In the genomic region with DNA sequence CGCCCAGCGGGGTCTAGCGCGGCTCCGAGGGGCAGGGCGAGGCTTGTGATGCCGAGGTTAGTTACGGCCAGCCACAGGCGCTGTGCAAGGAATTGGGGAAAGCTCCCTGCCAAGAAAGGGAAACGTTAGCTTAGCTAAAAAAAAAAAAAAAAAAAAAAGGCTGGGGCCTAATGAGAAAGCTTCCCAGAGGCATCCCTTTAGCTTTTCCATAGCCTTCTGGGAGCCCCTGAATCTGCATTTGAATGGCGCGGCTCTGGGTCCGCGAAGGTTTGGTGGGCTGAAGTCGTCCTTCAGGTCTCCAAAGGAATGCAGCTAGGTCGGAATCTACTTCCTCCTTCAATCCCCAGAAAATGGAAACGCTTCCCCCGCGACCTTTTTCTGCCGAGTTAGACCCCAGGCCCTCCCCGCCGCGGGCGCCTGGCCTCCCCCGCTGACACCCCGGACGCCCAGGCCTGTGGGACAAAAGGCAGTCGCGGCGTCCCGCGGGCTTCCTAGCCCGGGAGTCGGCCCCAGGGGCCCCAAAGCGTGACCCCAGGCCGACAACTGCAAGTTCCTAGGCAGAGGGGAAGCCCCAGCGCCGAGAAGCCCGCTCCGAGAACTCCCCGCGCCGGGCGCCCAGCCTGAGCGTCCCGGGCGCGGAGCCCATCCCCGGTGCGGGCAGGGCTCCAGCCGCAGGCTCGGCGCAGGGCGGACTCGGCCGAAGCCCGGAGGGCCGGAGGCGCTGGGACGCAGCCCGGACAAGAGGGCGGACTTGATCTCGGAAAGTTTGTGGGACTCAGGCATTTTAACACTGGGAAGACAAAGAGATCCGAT, we compare ENCODE assay signal across 9 cellular contexts. TPM values are rescaled to one million over a fixed set of nuclear protein-coding genes. Genes with fewer than 3 reads are reported as not detected.
DNase-seq lines count a peak whose midpoint lies in the region; ATAC-seq and TF ChIP-seq lines count a peak whose summit lies in the region.
"Had no signal": no experiment of that assay in that cellular context is flagged by ENCODE, and none has a peak within 500 bp of the region (broad histone marks: within the 10 kb centered on the region; RNA-seq: fewer than 3 reads in every experiment).

No MANE protein-coding gene starts in this region.

- no peak for ATAC-seq in natural killer cell treated with Interleukin-12 subunit alpha and Interleukin-12 subunit beta and Interleukin-15 and Interleukin-18, amount 100 ng/mL, for 72 hours
- ATAC-seq in activated naive CD4-positive, alpha-beta T cell treated with anti-CD3 and anti-CD28 coated beads, Interleukin-2, amount 50 U/mL, for 72 hours: no peak

- peaks cover 39% of the 10 kb centered on the region for H4K20me1 ChIP-seq in neural progenitor cell (ENCODE audit: low read depth)

- peaks cover 82% of the 10 kb centered on the region for H3K79me2 ChIP-seq in neural progenitor cell (ENCODE audit: low read depth)

- H3K36me3 ChIP-seq in neural progenitor cell: peaks cover 7% of the 10 kb centered on the region

- H2AFZ ChIP-seq in neural progenitor cell (replicated peaks): peak overlapping the region; percentile 23

- peak overlapping the region; percentile 73 for H3K9ac ChIP-seq in neural progenitor cell

- H3K27me3 Mint-ChIP-seq in neural progenitor cell (ENCODE audit: insufficient read depth, low read depth): peaks cover 14% of the 10 kb centered on the region
- peaks cover 26 to 29% of the 10 kb centered on the region in 2 donors for H3K27me3 Mint-ChIP-seq in natural killer cell treated with Interleukin-12 subunit alpha and Interleukin-12 subunit beta and Interleukin-15 and Interleukin-18, amount 100 ng/mL, for 72 hours

- no peaks in the 10 kb centered on the region for H3K27me3 ChIP-seq in neural progenitor cell

- peaks cover 31% of the 10 kb centered on the region for H3K4me1 Mint-ChIP-seq in neural progenitor cell
- peaks cover 0 to 5% of the 10 kb centered on the region in 2 donors for H3K4me1 Mint-ChIP-seq in natural killer cell treated with Interleukin-12 subunit alpha and Interleukin-12 subunit beta and Interleukin-15 and Interleukin-18, amount 100 ng/mL, for 72 hours (ENCODE audit: low read depth in 2 of 2)

- H3K27ac Mint-ChIP-seq in neural progenitor cell: peak overlapping the region; percentile 98
- H3K27ac Mint-ChIP-seq in natural killer cell treated with Interleukin-12 subunit alpha and Interleukin-12 subunit beta and Interleukin-15 and Interleukin-18, amount 100 ng/mL, for 72 hours: no peak overlapping the region
- no peak overlapping the region for H3K27ac Mint-ChIP-seq in activated naive CD4-positive, alpha-beta T cell treated with anti-CD3 and anti-CD28 coated beads, Interleukin-2, amount 50 U/mL, for 72 hours

- H3K36me3 Mint-ChIP-seq in neural progenitor cell: peaks cover 11% of the 10 kb centered on the region
- H3K36me3 Mint-ChIP-seq in natural killer cell treated with Interleukin-12 subunit alpha and Interleukin-12 subunit beta and Interleukin-15 and Interleukin-18, amount 100 ng/mL, for 72 hours: peaks cover 5% of the 10 kb centered on the region
- H3K36me3 Mint-ChIP-seq in activated naive CD4-positive, alpha-beta T cell treated with anti-CD3 and anti-CD28 coated beads, Interleukin-2, amount 50 U/mL, for 72 hours: peaks cover 5 to 17% of the 10 kb centered on the region in 2 donors

- H3K4me1 ChIP-seq in neural progenitor cell: peaks cover 24% of the 10 kb centered on the region

- peak overlapping the region; percentile 88 for H3K4me2 ChIP-seq in neural progenitor cell

- H3K9me3 ChIP-seq in neural progenitor cell (ENCODE audit: low read depth): peaks cover 8% of the 10 kb centered on the region

- H3K4me3 ChIP-seq in foreskin fibroblast (ENCODE audit: low read depth in 1 of 2, low read length in 2 of 2): peak overlapping the region; percentile 92 to 97
- H3K4me3 ChIP-seq in neural progenitor cell: peak overlapping the region; percentile 96

- H3K4me3 Mint-ChIP-seq in neural progenitor cell: peak overlapping the region; percentile 100
- no peak overlapping the region for H3K4me3 Mint-ChIP-seq in natural killer cell treated with Interleukin-12 subunit alpha and Interleukin-12 subunit beta and Interleukin-15 and Interleukin-18, amount 100 ng/mL, for 72 hours

- H3K9me3 Mint-ChIP-seq in neural progenitor cell: peaks cover 13% of the 10 kb centered on the region
- H3K9me3 Mint-ChIP-seq in natural killer cell treated with Interleukin-12 subunit alpha and Interleukin-12 subunit beta and Interleukin-15 and Interleukin-18, amount 100 ng/mL, for 72 hours: no peaks in the 10 kb centered on the region
- peaks cover 0 to 3% of the 10 kb centered on the region in 2 donors for H3K9me3 Mint-ChIP-seq in activated naive CD4-positive, alpha-beta T cell treated with anti-CD3 and anti-CD28 coated beads, Interleukin-2, amount 50 U/mL, for 72 hours

- DNase-seq in NCI-H2196 (lab: John Stamatoyannopoulos, UW; ENCODE audit: unreplicated experiment): peak; percentile 1
- no peak for DNase-seq in NCI-H2196 treated with DMSO at 0.1 percent for 48 hours (lab: John Stamatoyannopoulos, UW; ENCODE audit: unreplicated experiment)
- DNase-seq in SW480 (ENCODE audit: low spot score): peak; percentile 50
- DNase-seq in foreskin fibroblast: peak; percentile 61 to 77
- peak; percentile 75 for DNase-seq in neural progenitor cell (ENCODE audit: low spot score)
- DNase-seq in natural killer cell treated with Interleukin-12 subunit alpha and Interleukin-12 subunit beta and Interleukin-15 and Interleukin-18, amount 100 ng/mL, for 72 hours (ENCODE audit: low spot score): no peak
- no peak for DNase-seq in NCI-H82 treated with DMSO at 0.1 percent for 48 hours (lab: John Stamatoyannopoulos, UW; ENCODE audit: unreplicated experiment)
- DNase-seq in activated naive CD4-positive, alpha-beta T cell treated with anti-CD3 and anti-CD28 coated beads, Interleukin-2, amount 50 U/mL, for 72 hours (ENCODE audit: low spot score in 2 of 2): no peak
- DNase-seq: DND-41 had no signal

- peak overlapping the region; percentile 93 for H3K27ac ChIP-seq in neural progenitor cell

- H3F3A ChIP-seq in neural progenitor cell (ENCODE audit: low read depth): peaks cover 47% of the 10 kb centered on the region

- TF ChIP-seq CTCF in foreskin fibroblast (IDR thresholded peaks at IDR 0.05; ENCODE audit: low read depth, low read length) (no peak), neural progenitor cell (IDR thresholded peaks at IDR 0.05) (no peak)

RNA-seq across cellular contexts. Expression of gene FAT1, which starts 0.6 kb away (rescaled TPM):
- total RNA-seq in neural progenitor cell (ENCODE audit: low replicate concordance): 400 and 517 TPM in 2 replicates
- not detected for total RNA-seq in natural killer cell treated with Interleukin-12 subunit alpha and Interleukin-12 subunit beta and Interleukin-15 and Interleukin-18, amount 100 ng/mL, for 72 hours
- total RNA-seq in activated naive CD4-positive, alpha-beta T cell treated with anti-CD3 and anti-CD28 coated beads, Interleukin-2, amount 50 U/mL, for 72 hours: under 1 TPM in 1 of 2 donors, not detected in 1; 0.02 TPM

Comparison
In these comparisons a context has a peak if more than half of its experiments do, and no peak if none do; other contexts are left out.
1. DNase-seq: peak in NCI-H2196 (single experiment), SW480 (single experiment), foreskin fibroblast (2 of 2) and neural progenitor cell (single experiment); none in NCI-H2196 treated with DMSO at 0.1 percent for 48 hours (single experiment), natural killer cell treated with Interleukin-12 subunit alpha and Interleukin-12 subunit beta and Interleukin-15 and Interleukin-18, amount 100 ng/mL, for 72 hours (single experiment), NCI-H82 treated with DMSO at 0.1 percent for 48 hours (single experiment) and activated naive CD4-positive, alpha-beta T cell treated with anti-CD3 and anti-CD28 coated beads, Interleukin-2, amount 50 U/mL, for 72 hours (0 of 2).
2. RNA of gene FAT1, which starts 0.6 kb away (total RNA-seq): 400 to 517 TPM in neural progenitor cell; 0.02 TPM in activated naive CD4-positive, alpha-beta T cell treated with anti-CD3 and anti-CD28 coated beads, Interleukin-2, amount 50 U/mL, for 72 hours and not detected in natural killer cell treated with Interleukin-12 subunit alpha and Interleukin-12 subunit beta and Interleukin-15 and Interleukin-18, amount 100 ng/mL, for 72 hours; every median in the first group is over 100 times any median in the second.